ENCODE assay signal across 21 cellular contexts in genomic region chr3:194998948-194999347, GRCh38.
"Had no signal": no experiment of that assay in that cellular context is flagged by ENCODE, and none has a peak within 500 bp of the region (broad histone marks: within the 10 kb centered on the region; RNA-seq: fewer than 3 reads in every experiment).

No MANE protein-coding gene starts in this region.

- H3K27ac Mint-ChIP-seq: memory B cell; mesothelial cell of epicardium; stimulated activated memory B cell treated with anti-CD40 and anti-IgM and Interleukin-4, amounts not matched to agents 10 μg/mL and 1 μg/mL and 100 μg/mL, for 72 hours; stimulated activated naive CD8-positive, alpha-beta T cell treated with anti-CD3 and anti-CD28 coated beads, Interleukin-15, Interleukin-2, amounts not matched to agents 100 ng/mL and 50 ng/mL, for 24 hours had no signal

- DNase-seq: colonic mucosa; effector memory CD4-positive, alpha-beta T cell; gastrocnemius medialis; left ventricle myocardium inferior; lower lobe of right lung; occipital lobe; psoas muscle; retina; spleen; stimulated activated CD4-positive, alpha-beta T cell treated with anti-CD3 and anti-CD28 coated beads, Interleukin-15, amount 100 ng/mL, for 24 hours; stimulated activated CD4-positive, alpha-beta T cell treated with anti-CD3 and anti-CD28 coated beads, Interleukin-1b, Interleukin-23, amount 100 ng/mL, for 48 hours had no signal

- H3K9me3 ChIP-seq: colonic mucosa, esophagus muscularis mucosa, gastrocnemius medialis, left ventricle myocardium inferior, lower lobe of right lung, psoas muscle, spleen, tibial artery had no signal

- H3K27me3 Mint-ChIP-seq: stimulated activated naive CD8-positive, alpha-beta T cell treated with anti-CD3 and anti-CD28 coated beads, Interleukin-15, Interleukin-2, amounts not matched to agents 100 ng/mL and 50 ng/mL, for 24 hours had no signal

- H3K9me3 Mint-ChIP-seq: memory B cell; mesothelial cell of epicardium; natural killer cell treated with Interleukin-12 subunit alpha and Interleukin-12 subunit beta and Interleukin-15 and Interleukin-18, amount 100 ng/mL, for 72 hours; stimulated activated memory B cell treated with anti-CD40 and anti-IgM and Interleukin-4, amounts not matched to agents 10 μg/mL and 1 μg/mL and 100 μg/mL, for 72 hours; stimulated activated naive CD8-positive, alpha-beta T cell treated with anti-CD3 and anti-CD28 coated beads, Interleukin-15, Interleukin-2, amounts not matched to agents 100 ng/mL and 50 ng/mL, for 24 hours had no signal

- H3K4me3 Mint-ChIP-seq: memory B cell; mesothelial cell of epicardium; natural killer cell treated with Interleukin-12 subunit alpha and Interleukin-12 subunit beta and Interleukin-15 and Interleukin-18, amount 100 ng/mL, for 72 hours; stimulated activated memory B cell treated with anti-CD40 and anti-IgM and Interleukin-4, amounts not matched to agents 10 μg/mL and 1 μg/mL and 100 μg/mL, for 72 hours; stimulated activated naive CD8-positive, alpha-beta T cell treated with anti-CD3 and anti-CD28 coated beads, Interleukin-15, Interleukin-2, amounts not matched to agents 100 ng/mL and 50 ng/mL, for 24 hours had no signal

- H3K36me3 Mint-ChIP-seq: memory B cell; mesothelial cell of epicardium; natural killer cell treated with Interleukin-12 subunit alpha and Interleukin-12 subunit beta and Interleukin-15 and Interleukin-18, amount 100 ng/mL, for 72 hours; stimulated activated memory B cell treated with anti-CD40 and anti-IgM and Interleukin-4, amounts not matched to agents 10 μg/mL and 1 μg/mL and 100 μg/mL, for 72 hours had no signal

- H3K4me3 ChIP-seq: colonic mucosa, dorsolateral prefrontal cortex, esophagus muscularis mucosa, gastrocnemius medialis, left ventricle myocardium inferior, lower lobe of right lung, psoas muscle, spleen, tibial artery had no signal

- H3K4me1 ChIP-seq: colonic mucosa, parathyroid adenoma had no signal

- H3K27ac ChIP-seq: colonic mucosa, dorsolateral prefrontal cortex, epithelial cell of prostate, esophagus muscularis mucosa, gastrocnemius medialis, left ventricle myocardium inferior, lower lobe of right lung, parathyroid adenoma, psoas muscle, spleen, tibial artery had no signal

- H3K27me3 ChIP-seq: colonic mucosa, esophagus muscularis mucosa, gastrocnemius medialis, spleen, tibial artery had no signal

- H3K36me3 ChIP-seq: colonic mucosa, esophagus muscularis mucosa, gastrocnemius medialis, left ventricle myocardium inferior, lower lobe of right lung, spleen, tibial artery had no signal

- H3K9ac ChIP-seq: parathyroid adenoma had no signal
